In the genomic region with DNA sequence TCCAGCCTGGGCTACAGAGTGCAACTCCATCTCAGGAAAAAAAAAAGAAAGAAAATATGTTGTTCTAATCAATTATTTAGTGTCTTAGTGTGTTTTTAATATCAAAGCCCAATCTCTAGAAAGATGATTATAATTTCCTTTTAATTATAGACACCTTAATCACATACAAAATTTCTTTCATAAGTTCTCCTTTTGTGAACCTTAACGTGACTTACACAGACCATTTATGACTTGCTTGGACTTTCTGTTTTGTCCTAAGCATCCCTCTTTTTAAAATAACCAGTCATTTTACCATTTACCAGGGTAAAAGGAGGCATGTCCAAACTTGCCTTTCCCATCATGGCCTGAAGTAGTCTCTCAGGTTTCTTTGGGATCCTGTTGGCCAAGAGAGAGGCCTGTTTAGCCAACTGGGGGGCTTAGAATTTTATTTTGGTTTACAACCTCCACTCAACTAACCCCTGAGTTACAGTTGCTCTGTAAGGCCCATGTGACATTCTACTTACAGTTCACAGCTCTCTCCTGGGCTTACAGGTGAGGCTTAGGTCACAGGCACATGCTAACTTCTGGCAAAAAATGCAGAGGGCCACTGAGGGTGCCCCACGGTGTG, we compare ENCODE assay signal across 19 cellular contexts. TPM values are rescaled to one million over a fixed set of nuclear protein-coding genes. Genes with fewer than 3 reads are reported as not detected.
A peak's percentile ranks its signal among the peaks of the same experiment; 100 is the strongest.
DNase-seq lines count a peak whose midpoint lies in the region; ATAC-seq, FAIRE-seq and TF ChIP-seq lines count a peak whose summit lies in the region.
"Had no signal": no experiment of that assay in that cellular context is flagged by ENCODE, and none has a peak within 500 bp of the region (broad histone marks: within the 10 kb centered on the region; RNA-seq: fewer than 3 reads in every experiment).

No MANE protein-coding gene starts in this region.

- FAIRE-seq in small intestine (lab: Jason Lieb, UNC), result no peak

- no peaks in the 10 kb centered on the region for H3K27me3 ChIP-seq in small intestine (ENCODE audit: control insufficient read depth in 2 of 2, insufficient read depth in 2 of 2, low read length in 2 of 2)

- no peak for TF ChIP-seq CTCF in HFF-Myc (IDR thresholded peaks at IDR 0.05; ENCODE audit: low read depth, low read length, missing control alignments)

- no peak overlapping the region for H3K27ac ChIP-seq in small intestine (ENCODE audit: low read depth in 1 of 2, low read length in 1 of 2)
- H3K27ac ChIP-seq: 22Rv1, neutrophil, RWPE1, thoracic aorta had no signal

- H3K4me3 ChIP-seq in HFF-Myc (replicated peaks; ENCODE audit: low read depth, low read length) (no peak overlapping the region), small intestine (ENCODE audit: low read depth in 1 of 2, low read length in 2 of 2) (no peak overlapping the region)
- H3K4me3 ChIP-seq: thoracic aorta had no signal

- no peak for ATAC-seq in GM21723 (IDR thresholded peaks at IDR 0.05; ENCODE audit: unreplicated experiment)
- ATAC-seq: right cardiac atrium had no signal

- H3K4me1 ChIP-seq in small intestine (ENCODE audit: control insufficient read depth in 2 of 2, insufficient read depth in 1 of 2, low read depth in 1 of 2, low read length in 1 of 2), result no peaks in the 10 kb centered on the region

- WGBS in small intestine, 3 donors, result 46 to 48% (median 47%) methylated on average over 2 of the region's 2 CpGs

- no peaks in the 10 kb centered on the region for H3K9me3 ChIP-seq in small intestine (ENCODE audit: control insufficient read depth, low read depth)
- H3K9me3 ChIP-seq: neutrophil had no signal

- no peaks in the 10 kb centered on the region for H3K36me3 ChIP-seq in small intestine (ENCODE audit: control insufficient read depth in 2 of 2, insufficient read depth in 2 of 2, low read length in 2 of 2)
- H3K36me3 ChIP-seq: neutrophil, thoracic aorta had no signal

- DNase-seq in DMS 273 (lab: John Stamatoyannopoulos, UW; ENCODE audit: unreplicated experiment) (peak; percentile 76), DMS 273 treated with DMSO at 0.1 percent for 48 hours (lab: John Stamatoyannopoulos, UW) (no peak), HFF-Myc (ENCODE audit: extremely low read depth, low read depth) (peak; percentile 40), RPMI7951 (ENCODE audit: low read depth) (peak; percentile 45), fibroblast of peridontal ligament (ENCODE audit: extremely low read depth) (peak; percentile 12), inferior parietal cortex (ENCODE audit: extremely low spot score) (no peak), small intestine (no peak)
- DNase-seq: activated CD4-positive, CD25-positive, alpha-beta regulatory T cell treated with anti-CD3 and anti-CD28 coated beads, Interleukin-2, amount 50 U/mL, for 72 hours; activated CD8-positive, alpha-beta memory T cell treated with anti-CD3 and anti-CD28 coated beads, Interleukin-2, amount 50 U/mL, for 4 hours; activated naive CD4-positive, alpha-beta T cell treated with anti-CD3 and anti-CD28 coated beads, Interleukin-2, amount 10 ng/mL, durations not matched to agents 7 days and 5 days; CD4-positive, alpha-beta T cell; HFFc6; right cardiac atrium; stimulated activated CD4-positive, alpha-beta T cell treated with anti-CD3 and anti-CD28 coated beads, Interleukin-2, amount 100 ng/mL, for 24 hours had no signal

RNA-seq across cellular contexts. Expression of gene GPR155, which starts 23.9 kb away (rescaled TPM):
- total RNA-seq in RPMI7951 (2014; rRNA removed; shearing (Covaris generic)), result 2.4 and 2.9 TPM in 2 replicates
- 1 to 10 TPM in 1 of 3 donors, under 1 TPM in 2; 0.22 to 1.9 (median 0.54) TPM for polyA plus RNA-seq in small intestine

Comparison
In these comparisons a context has a peak if more than half of its experiments do, and no peak if none do; other contexts are left out.
1. DNase-seq: peak in DMS 273 (single experiment), HFF-Myc (single experiment), RPMI7951 (single experiment) and fibroblast of peridontal ligament (single experiment); none in DMS 273 treated with DMSO at 0.1 percent for 48 hours (single experiment), inferior parietal cortex (single experiment) and small intestine (single experiment).